In the genomic region with DNA sequence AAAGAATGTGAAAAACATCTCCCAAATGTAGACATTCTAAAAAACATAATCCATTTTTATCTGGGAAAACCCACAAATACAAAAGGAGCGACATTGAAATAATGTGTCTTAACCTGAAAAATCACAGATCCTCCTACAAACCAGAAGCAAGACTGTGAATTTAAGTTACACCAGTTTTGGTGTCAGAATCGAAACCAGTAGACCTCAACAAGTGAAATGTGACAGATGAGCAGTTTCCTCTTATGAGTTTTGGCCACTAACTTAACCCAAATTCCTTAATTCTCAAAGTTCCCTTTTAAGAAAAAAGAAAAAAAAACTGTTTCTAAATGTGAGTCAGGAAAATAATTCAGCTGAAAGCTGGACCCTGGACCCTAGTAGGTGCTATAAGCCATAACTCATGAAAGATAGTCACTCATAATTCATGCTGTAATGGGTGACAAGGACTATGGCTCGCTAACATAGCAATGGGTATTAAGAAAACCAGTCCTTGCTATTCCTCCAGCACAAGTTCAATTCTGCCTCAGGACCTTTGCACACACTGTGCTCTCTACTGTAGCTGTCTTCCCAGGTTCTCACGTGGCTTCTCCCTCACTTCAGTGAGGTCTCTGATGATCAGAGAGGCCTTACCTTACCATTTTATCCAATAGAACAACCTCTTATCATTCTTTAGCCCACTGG, we compare ENCODE assay signal across 11 cellular contexts. TPM values are rescaled to one million over a fixed set of nuclear protein-coding genes. Genes with fewer than 3 reads are reported as not detected.
A peak's percentile ranks its signal among the peaks of the same experiment; 100 is the strongest.
DNase-seq lines count a peak whose midpoint lies in the region; ATAC-seq, FAIRE-seq and TF ChIP-seq lines count a peak whose summit lies in the region.
"Had no signal": no experiment of that assay in that cellular context is flagged by ENCODE, and none has a peak within 500 bp of the region (broad histone marks: within the 10 kb centered on the region; RNA-seq: fewer than 3 reads in every experiment).

No MANE protein-coding gene starts in this region.

- H3K4me3 ChIP-seq in HEK293 (ENCODE audit: low read depth, low read length), result no peak overlapping the region

- H3K27ac ChIP-seq in HEK293 (ENCODE audit: extremely low read depth, low read depth, low read length), result no peak overlapping the region

- DNase-seq in GM19239 (ENCODE audit: insufficient read length, low spot score), result no peak
- peak; percentile 44 for DNase-seq in pons (ENCODE audit: low spot score)
- no peak for DNase-seq in G401 (ENCODE audit: low spot score)
- DNase-seq in NK-92 treated with Interleukin-12 subunit alpha and Interleukin-12 subunit beta, amount 100 ng/mL, for 24 hours (lab: John Stamatoyannopoulos, UW), result no peak
- DNase-seq in activated CD4-positive, alpha-beta T cell treated with anti-CD3 and anti-CD28 coated beads for 48 hours, result no peak
- DNase-seq: activated CD4-positive, alpha-beta T cell treated with anti-CD3 and anti-CD28 coated beads for 1 hour; activated naive CD8-positive, alpha-beta T cell treated with anti-CD3 and anti-CD28 coated beads, Interleukin-2, amount 10 ng/mL, durations not matched to agents 7 days and 5 days; NCI-H1105; nephron progenitor cell had no signal

- peak; percentile 70 for FAIRE-seq in GM19239 (lab: Jason Lieb, UNC)

- peak; percentile 80 for ATAC-seq in HG03460 (IDR thresholded peaks at IDR 0.05; ENCODE audit: unreplicated experiment)

- CTCF ChIA-PET in HEK293 (lab: Yijun Ruan, JAX), result interaction anchor here (0.9 to 1.3 kb wide), 2 partner anchors 8 to 9 kb away, joined by 3 to 4 read pairs; a partner anchor contains a TSS

- no peaks in the 10 kb centered on the region for H3K9me3 ChIP-seq in HEK293 (ENCODE audit: control insufficient read depth, insufficient read depth, low read depth, low read length)

- POLR2A ChIA-PET in HEK293 (lab: Yijun Ruan, JAX), result no interaction called here

- H3K4me1 ChIP-seq in HEK293 (ENCODE audit: control insufficient read depth, insufficient read depth, low read length), result no peaks in the 10 kb centered on the region

- in situ Hi-C loops in G401 (cut with HindIII; ENCODE audit: low sequenced_read_pairs), result no loop called here

- TF ChIP-seq CTCF in HEK293 (tag by site-specific recombination; IDR thresholded peaks at IDR 0.05), result no peak

- no peaks in the 10 kb centered on the region for H3K36me3 ChIP-seq in HEK293 (ENCODE audit: control insufficient read depth in 2 of 2, insufficient read depth in 1 of 2, low read length in 2 of 2)

TF ChIP-seq in HEK293, 187 proteins besides CTCF, POLR2A, EP300 and RAD21:
- TF ChIP-seq, protein P1, sequence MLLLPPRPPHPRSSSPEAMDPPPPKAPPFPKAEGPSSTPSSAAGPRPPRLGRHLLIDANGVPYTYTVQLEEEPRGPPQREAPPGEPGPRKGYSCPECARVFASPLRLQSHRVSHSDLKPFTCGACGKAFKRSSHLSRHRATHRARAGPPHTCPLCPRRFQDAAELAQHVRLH (tag by site-specific recombination; IDR thresholded peaks at IDR 0.05), result 0 out of 2 replicates have a peak, but pooled peaks have one; percentile 24
- TF ChIP-seq ZNF623 (tag by site-specific recombination; IDR thresholded peaks at IDR 0.05) (peak; percentile 91), ZBTB20 (tag by site-specific recombination; IDR thresholded peaks at IDR 0.05) (no peak)

RNA-seq across cellular contexts. Expression of a gene that starts 9.0 kb away (rescaled TPM):
- total RNA-seq in G401 (2014; rRNA removed; shearing (Covaris generic)), result not detected in 2 replicates
- total RNA-seq: activated naive CD8-positive, alpha-beta T cell treated with anti-CD3 and anti-CD28 coated beads, Interleukin-2, amount 10 ng/mL, durations not matched to agents 7 days and 5 days had no signal
